9 cellular contexts compared by ENCODE assay signal in genomic region chr4:67871867-67872266, GRCh38. TPM values are rescaled to one million over a fixed set of nuclear protein-coding genes. Genes with fewer than 3 reads are reported as not detected.
A peak's percentile ranks its signal among the peaks of the same experiment; 100 is the strongest.
DNase-seq lines count a peak whose midpoint lies in the region; ATAC-seq and TF ChIP-seq lines count a peak whose summit lies in the region.
"Had no signal": no experiment of that assay in that cellular context is flagged by ENCODE, and none has a peak within 500 bp of the region (broad histone marks: within the 10 kb centered on the region; RNA-seq: fewer than 3 reads in every experiment).

No MANE protein-coding gene starts in this region.

- H3K27me3 Mint-ChIP-seq in type B pancreatic cell, result no peaks in the 10 kb centered on the region
- H3K27me3 Mint-ChIP-seq in activated T-helper 1 cell treated with anti-CD3 and anti-CD28 coated beads, Interleukin-12 subunit alpha, Interleukin-12 subunit beta, Interleukin-2, Interleukin-4 antibody, amounts not matched to agents 30 ng/mL and 10 ng/mL and 1 ng/mL, durations not matched to agents 14 hours and 24 hours and 36 hours (ENCODE audit: insufficient read depth), result peaks cover 3% of the 10 kb centered on the region

- H3K36me3 ChIP-seq in PC-3 (ENCODE audit: low read depth, low read length), result no peaks in the 10 kb centered on the region

- POLR2A ChIA-PET in PC-3 (lab: Charles Lee; ENCODE audit: unreplicated experiment), result no interaction called here

- CTCF ChIA-PET in PC-3 (lab: Charles Lee), result no interaction called here

- no TSS peak for BruUV-seq in PC-3 (replicated peaks; lab: Mats Ljungman, UMichigan)

- no peaks in the 10 kb centered on the region for H3K9me2 ChIP-seq in PC-3 (replicated peaks; ENCODE audit: low read length)

- no peaks in the 10 kb centered on the region for H3K4me1 Mint-ChIP-seq in type B pancreatic cell (ENCODE audit: unreplicated experiment)
- no peaks in the 10 kb centered on the region for H3K4me1 Mint-ChIP-seq in activated T-helper 1 cell treated with anti-CD3 and anti-CD28 coated beads, Interleukin-12 subunit alpha, Interleukin-12 subunit beta, Interleukin-2, Interleukin-4 antibody, amounts not matched to agents 30 ng/mL and 10 ng/mL and 1 ng/mL, durations not matched to agents 14 hours and 24 hours and 36 hours (ENCODE audit: low read depth)

- ATAC-seq in GM19438 (IDR thresholded peaks at IDR 0.05; ENCODE audit: low read depth, unreplicated experiment), result peak; percentile 83
- ATAC-seq in HG03457 (IDR thresholded peaks at IDR 0.05; ENCODE audit: unreplicated experiment), result peak; percentile 84
- peak; percentile 92 for ATAC-seq in PC-3

- H3K4me1 ChIP-seq in PC-3 (ENCODE audit: insufficient read depth, low read length), result no peaks in the 10 kb centered on the region

- DNase-seq in DMS153 (lab: John Stamatoyannopoulos, UW) (peak; percentile 3), PC-3 (peak; percentile 85), fibroblast of peridontal ligament (ENCODE audit: extremely low read depth) (peak; percentile 75), type B pancreatic cell (ENCODE audit: extremely low spot score, unreplicated experiment) (no peak), middle frontal gyrus (ENCODE audit: extremely low spot score, low spot score) (no peak)
- DNase-seq in activated T-helper 1 cell treated with anti-CD3 and anti-CD28 coated beads, Interleukin-12 subunit alpha, Interleukin-12 subunit beta, Interleukin-2, Interleukin-4 antibody, amounts not matched to agents 30 ng/mL and 10 ng/mL and 1 ng/mL, durations not matched to agents 14 hours and 24 hours and 36 hours (ENCODE audit: low spot score), result no peak

- H3K9ac ChIP-seq in PC-3 (ENCODE audit: low read length), result no peak overlapping the region

- no peak overlapping the region for H2AFZ ChIP-seq in PC-3 (ENCODE audit: low read length)

- no peaks in the 10 kb centered on the region for H3K27me3 ChIP-seq in PC-3 (ENCODE audit: low read length)

- no peaks in the 10 kb centered on the region for H3K9me3 ChIP-seq in PC-3 (ENCODE audit: low read length)

- no peak overlapping the region for H3K27ac Mint-ChIP-seq in type B pancreatic cell
- H3K27ac Mint-ChIP-seq in activated T-helper 1 cell treated with anti-CD3 and anti-CD28 coated beads, Interleukin-12 subunit alpha, Interleukin-12 subunit beta, Interleukin-2, Interleukin-4 antibody, amounts not matched to agents 30 ng/mL and 10 ng/mL and 1 ng/mL, durations not matched to agents 14 hours and 24 hours and 36 hours, result no peak overlapping the region

- no peak overlapping the region for H3K4me3 Mint-ChIP-seq in type B pancreatic cell
- no peak overlapping the region for H3K4me3 Mint-ChIP-seq in activated T-helper 1 cell treated with anti-CD3 and anti-CD28 coated beads, Interleukin-12 subunit alpha, Interleukin-12 subunit beta, Interleukin-2, Interleukin-4 antibody, amounts not matched to agents 30 ng/mL and 10 ng/mL and 1 ng/mL, durations not matched to agents 14 hours and 24 hours and 36 hours

- TF ChIP-seq CTCF in PC-3 (conservative IDR thresholded peaks at IDR 0.05; ENCODE audit: low read depth, low read length) (peak; percentile 88), type B pancreatic cell (conservative IDR thresholded peaks at IDR 0.05) (peak; percentile 63)

- H3F3A ChIP-seq in PC-3 (ENCODE audit: low read length, unreplicated experiment), result no peaks in the 10 kb centered on the region

- no peak overlapping the region for H3K4me3 ChIP-seq in PC-3 (ENCODE audit: low read length)

- no peaks in the 10 kb centered on the region for H3K79me2 ChIP-seq in PC-3 (ENCODE audit: low read length)

- H3K27ac ChIP-seq in PC-3 (ENCODE audit: low read length), result no peak overlapping the region

- H3K9me3 Mint-ChIP-seq in type B pancreatic cell, result no peaks in the 10 kb centered on the region
- H3K9me3 Mint-ChIP-seq in activated T-helper 1 cell treated with anti-CD3 and anti-CD28 coated beads, Interleukin-12 subunit alpha, Interleukin-12 subunit beta, Interleukin-2, Interleukin-4 antibody, amounts not matched to agents 30 ng/mL and 10 ng/mL and 1 ng/mL, durations not matched to agents 14 hours and 24 hours and 36 hours, result no peaks in the 10 kb centered on the region

- no peak overlapping the region for H3K4me2 ChIP-seq in PC-3 (ENCODE audit: low read length)

- intact Hi-C loops in PC-3 (cut with micrococcal nuclease), result loop anchor here (1.0 to 5.0 kb wide), 6 partner anchors 38 to 323 kb away; partner anchors contain the start of gene UBA6
- intact Hi-C loops in activated T-helper 1 cell treated with anti-CD3 and anti-CD28 coated beads, Interleukin-12 subunit alpha, Interleukin-12 subunit beta, Interleukin-2, Interleukin-4 antibody, amounts not matched to agents 30 ng/mL and 10 ng/mL and 1 ng/mL, durations not matched to agents 14 hours and 24 hours and 36 hours (cut with micrococcal nuclease), result loop anchor here (1.0 to 2.0 kb wide), 2 partner anchors 39 to 303 kb away; no protein-coding TSS in a partner anchor

- H4K20me1 ChIP-seq in PC-3 (ENCODE audit: low read length), result no peaks in the 10 kb centered on the region

- H3K36me3 Mint-ChIP-seq in type B pancreatic cell, result no peaks in the 10 kb centered on the region
- no peaks in the 10 kb centered on the region for H3K36me3 Mint-ChIP-seq in activated T-helper 1 cell treated with anti-CD3 and anti-CD28 coated beads, Interleukin-12 subunit alpha, Interleukin-12 subunit beta, Interleukin-2, Interleukin-4 antibody, amounts not matched to agents 30 ng/mL and 10 ng/mL and 1 ng/mL, durations not matched to agents 14 hours and 24 hours and 36 hours (ENCODE audit: low read depth)

RNA-seq across cellular contexts. Expression of gene TMPRSS11D, which starts 11.9 kb away (rescaled TPM):
- total RNA-seq in PC-3 (2014; rRNA removed), result not detected in 2 replicates
- not detected in 2 replicates for total RNA-seq in type B pancreatic cell (ENCODE audit: low replicate concordance)
- not detected in 2 replicates for total RNA-seq in activated T-helper 1 cell treated with anti-CD3 and anti-CD28 coated beads, Interleukin-12 subunit alpha, Interleukin-12 subunit beta, Interleukin-2, Interleukin-4 antibody, amounts not matched to agents 30 ng/mL and 10 ng/mL and 1 ng/mL, durations not matched to agents 14 hours and 24 hours and 36 hours
- total RNA-seq: T-helper 1 cell treated with Interleukin-12 subunit alpha and Interleukin-12 subunit beta and Interleukin-4 antibody, amounts not matched to agents 30 ng/mL and 1 ng/mL, for 36 hours had no signal

Comparison
In these comparisons a context has a peak if more than half of its experiments do, and no peak if none do; other contexts are left out.
1. DNase-seq: peak in DMS153 (single experiment), PC-3 (single experiment) and fibroblast of peridontal ligament (single experiment); none in type B pancreatic cell (single experiment), activated T-helper 1 cell treated with anti-CD3 and anti-CD28 coated beads, Interleukin-12 subunit alpha, Interleukin-12 subunit beta, Interleukin-2, Interleukin-4 antibody, amounts not matched to agents 30 ng/mL and 10 ng/mL and 1 ng/mL, durations not matched to agents 14 hours and 24 hours and 36 hours (single experiment) and middle frontal gyrus (single experiment).
2. Peak in every context shown above with its lines, with median percentiles within 50 percentile points of each other: ATAC-seq.